8 cellular contexts compared by ENCODE assay signal in genomic region chr6:109456710-109457595, GRCh38. TPM values are rescaled to one million over a fixed set of nuclear protein-coding genes. Genes with fewer than 3 reads are reported as not detected.
DNase-seq lines count a peak whose midpoint lies in the region; ATAC-seq and TF ChIP-seq lines count a peak whose summit lies in the region.

No MANE protein-coding gene starts in this region.

- ATAC-seq in GM21529 (IDR thresholded peaks at IDR 0.05; ENCODE audit: unreplicated experiment), result no peak

- no peaks in the 10 kb centered on the region for H3K9me3 ChIP-seq in mucosa of rectum (ENCODE audit: control insufficient read depth in 2 of 2, low read length in 2 of 2)

- peak overlapping the region; percentile 72 to 87 for H3K9ac ChIP-seq in mucosa of rectum (ENCODE audit: low read depth in 1 of 2, low read length in 2 of 2)

- DNase-seq in CD1c-positive myeloid dendritic cell (ENCODE audit: extremely low spot score) (peak; percentile 33), LHCN-M2 (ENCODE audit: low read depth) (peak; percentile 67), coronary artery (ENCODE audit: low spot score) (peak; percentile 91), inferior parietal cortex (ENCODE audit: extremely low spot score) (no peak), NCI-H1694 treated with DMSO at 0.1 percent for 48 hours (lab: John Stamatoyannopoulos, UW) (no peak)
- no peak for DNase-seq in effector CD4-positive, alpha-beta T cell

- peak overlapping the region; percentile 92 for H3K4me3 ChIP-seq in coronary artery
- H3K4me3 ChIP-seq in mucosa of rectum (ENCODE audit: low read length in 2 of 2), result peak overlapping the region; percentile 87 to 91

- peaks cover 4 to 15% of the 10 kb centered on the region in 2 donors for H3K36me3 ChIP-seq in mucosa of rectum (ENCODE audit: control insufficient read depth in 2 of 2, insufficient read depth in 2 of 2, low read length in 2 of 2)

- H3K4me1 ChIP-seq in mucosa of rectum (ENCODE audit: control insufficient read depth in 2 of 2, insufficient read depth in 2 of 2, low read length in 2 of 2), result peaks cover 33 to 36% of the 10 kb centered on the region in 2 donors

- TF ChIP-seq CTCF in coronary artery (IDR thresholded peaks at IDR 0.05), result no peak

- H3K27ac ChIP-seq in coronary artery (peak overlapping the region; percentile 86 to 94), mucosa of rectum (ENCODE audit: low read depth in 2 of 2, low read length in 2 of 2) (peak overlapping the region; percentile 90 to 95)

- no peaks in the 10 kb centered on the region for H3K27me3 ChIP-seq in mucosa of rectum (ENCODE audit: control insufficient read depth in 2 of 2, insufficient read depth in 2 of 2, low read length in 2 of 2)

RNA-seq across cellular contexts. Expression of gene MICAL1, which starts 1.4 kb away (rescaled TPM):
- total RNA-seq in LHCN-M2 (2014; rRNA removed), result 147 and 151 TPM in 2 replicates
- polyA plus RNA-seq in LHCN-M2 (2012), result 76.0 TPM

RNA-seq across cellular contexts. Expression of gene SMPD2, which starts 16.4 kb away (rescaled TPM):
- 6.5 and 9.2 TPM in 2 replicates for total RNA-seq in LHCN-M2 (2014; rRNA removed)
- polyA plus RNA-seq in LHCN-M2 (2012), result 5.1 TPM

RNA-seq across cellular contexts. Expression of gene PPIL6, which starts 16.5 kb away (rescaled TPM):
- total RNA-seq in LHCN-M2 (2014; rRNA removed), result 0.32 and 1.6 TPM in 2 replicates
- polyA plus RNA-seq in LHCN-M2 (2012), result 0.15 TPM

RNA-seq across cellular contexts. Expression of gene ZBTB24, which starts 26.1 kb away (rescaled TPM):
- total RNA-seq in LHCN-M2 (2014; rRNA removed), result 8.8 and 11.0 TPM in 2 replicates
- polyA plus RNA-seq in LHCN-M2 (2012), result 2.3 TPM

Comparison
In these comparisons a context has a peak if more than half of its experiments do, and no peak if none do; other contexts are left out.
1. DNase-seq: peak in CD1c-positive myeloid dendritic cell (single experiment), LHCN-M2 (single experiment) and coronary artery (single experiment); none in inferior parietal cortex (single experiment), effector CD4-positive, alpha-beta T cell (single experiment) and NCI-H1694 treated with DMSO at 0.1 percent for 48 hours (single experiment).